ENCODE assay signal across 9 cellular contexts in genomic region chr5:82364497-82364896, GRCh38.
DNase-seq lines count a peak whose midpoint lies in the region; ATAC-seq, FAIRE-seq and TF ChIP-seq lines count a peak whose summit lies in the region.
"Had no signal": no experiment of that assay in that cellular context is flagged by ENCODE, and none has a peak within 500 bp of the region (broad histone marks: within the 10 kb centered on the region; RNA-seq: fewer than 3 reads in every experiment).

No MANE protein-coding gene starts in this region.

- ATAC-seq in K562 = peak; percentile 86
- ATAC-seq in GM19397 (IDR thresholded peaks at IDR 0.05; ENCODE audit: unreplicated experiment) = no peak
- no peak for ATAC-seq in GM21723 (IDR thresholded peaks at IDR 0.05; ENCODE audit: unreplicated experiment)

- no peaks in the 10 kb centered on the region for H3K36me3 ChIP-seq in K562 (ENCODE audit: control insufficient read depth, insufficient read depth, low read length)

- no peak for TF ChIP-seq POLR2A in K562 (conservative IDR thresholded peaks at IDR 0.05)

- no peaks in the 10 kb centered on the region for H3K79me2 ChIP-seq in K562 (ENCODE audit: control insufficient read depth, insufficient read depth, low read length)

- H2AFZ ChIP-seq in K562 (ENCODE audit: low read depth, low read length) = peak overlapping the region; percentile 77

- no peak for TF ChIP-seq EP300 in K562 (IDR thresholded peaks at IDR 0.05; ENCODE audit: low read length)

- H3K4me2 ChIP-seq in K562 (ENCODE audit: insufficient read depth, low read length) = no peak overlapping the region; the same call in 1 of the 2 replicates

- no TSS peak for BruUV-seq in K562 (replicated peaks; lab: Mats Ljungman, UMichigan)

- CTCF ChIA-PET in K562 (lab: Yijun Ruan, JAX; ENCODE audit: low intra/inter-chr PET ratio) = interaction anchor here (0.9 to 1.6 kb wide), 2 partner anchors 13 to 1200 kb away, joined by 3 to 4 read pairs; no protein-coding TSS in a partner anchor

- intact Hi-C loops in K562 (cut with micrococcal nuclease) = loop anchor here (2.0 kb wide), 1 partner anchor 102 kb away; no protein-coding TSS in a partner anchor

- FAIRE-seq in K562 (lab: Jason Lieb, UNC) = peak; percentile 69

- H3K9me1 ChIP-seq in K562 (ENCODE audit: control insufficient read depth, insufficient read depth, low read length) = no peaks in the 10 kb centered on the region

- H4K20me1 ChIP-seq in K562 (replicated peaks; ENCODE audit: control insufficient read depth, insufficient read depth, low read length) = no peaks in the 10 kb centered on the region

- no peak overlapping the region for H3K4me3 ChIP-seq in K562

- DNase-seq in AG08396 (ENCODE audit: low spot score) (peak; percentile 41), KBM-7 (peak; percentile 76), K562 (ENCODE audit: extremely low read depth in 1 of 4, low spot score in 3 of 4) (peak in 2 of 4 experiments; percentile 33 to 63), left kidney (ENCODE audit: low read depth, low spot score) (peak; percentile 82), DMS79 (lab: John Stamatoyannopoulos, UW) (no peak), LoVo (ENCODE audit: low spot score) (no peak)
- DNase-seq: NCI-H510A had no signal

- 21% methylated on average over 5 of the region's 5 CpGs for WGBS in K562 (ENCODE audit: insufficient coverage, low coverage, missing lambda C conversion rate)

- H3K9ac ChIP-seq in K562 (ENCODE audit: insufficient read depth in 1 of 2, low read depth in 2 of 2, low read length in 2 of 2) = no peak overlapping the region

- POLR2A ChIA-PET in K562 (lab: Yijun Ruan, JAX) = interaction anchor here (0.7 kb wide), 1 partner anchor 9 kb away, joined by 3 read pairs; no protein-coding TSS in a partner anchor

- peak; percentile 46 to 71 (median 58); a peak in 5 of 6 replicates for TF ChIP-seq CTCF in K562 (IDR thresholded peaks at IDR 0.05 in 2 of 3, conservative IDR thresholded peaks at IDR 0.05 in 1 of 3; ENCODE audit: insufficient read depth in 2 of 3, low read depth in 1 of 3, low read length in 3 of 3)

- in situ Hi-C loops in KBM-7 (cut with MboI; ENCODE audit: low pct_unique_long_range_greater_than_20kb, low sequenced_read_pairs) = loop anchor here (25.0 kb wide), 1 partner anchor 273 kb away; no protein-coding TSS in a partner anchor
- in situ Hi-C loops in K562 (cut with MboI) = loop anchor here (25.0 kb wide), 2 partner anchors 273 to 423 kb away; no protein-coding TSS in a partner anchor

- H3K27me3 ChIP-seq in K562 (ENCODE audit: control insufficient read depth in 2 of 2, insufficient read depth in 2 of 2, low read length in 2 of 2) = no peaks in the 10 kb centered on the region

- peak; percentile 85 to 92 for TF ChIP-seq RAD21 in K562 (CRISPR knock-in tag; conservative IDR thresholded peaks at IDR 0.05 in 1 of 2, IDR thresholded peaks at IDR 0.05 in 1 of 2)

- no peak overlapping the region for H3K27ac ChIP-seq in K562 (ENCODE audit: extremely low read depth, low read depth, low read length)

- peaks cover 8 to 14% of the 10 kb centered on the region in 2 experiments; a peak in 4 of 5 replicates for H3K4me1 ChIP-seq in K562 (replicated peaks in 1 of 2; ENCODE audit: control insufficient read depth in 2 of 2, insufficient read depth in 2 of 2, low read length in 2 of 2)

- no peaks in the 10 kb centered on the region for H3K9me3 ChIP-seq in K562 (replicated peaks; ENCODE audit: control insufficient read depth, insufficient read depth, low read depth, low read length)

TF ChIP-seq in K562, 482 proteins besides CTCF, POLR2A, EP300 and RAD21:
- TF ChIP-seq BRD9 (IDR thresholded peaks at IDR 0.05; ENCODE audit: low read depth, partially characterized antibody) = peak; percentile 28
- TF ChIP-seq YBX1 (IDR thresholded peaks at IDR 0.05) = no peak
- TF ChIP-seq CC2D1A (IDR thresholded peaks at IDR 0.05) = 0 out of 2 replicates have a peak, but pooled peaks have one; percentile 57
- peak; percentile 66 for TF ChIP-seq SMC3 (conservative IDR thresholded peaks at IDR 0.05; ENCODE audit: insufficient read depth, low read depth, low read length)
- peak; percentile 88 for TF ChIP-seq DEAF1 (CRISPR knock-in tag; IDR thresholded peaks at IDR 0.05)

Comparison
In these comparisons a context has a peak if more than half of its experiments do, and no peak if none do; other contexts are left out.
1. DNase-seq: peak in AG08396 (single experiment), KBM-7 (single experiment) and left kidney (single experiment); none in DMS79 (single experiment) and LoVo (single experiment).